Comparison of ENCODE assay signal across 12 cellular contexts in genomic region chr1:205920159-205920558, GRCh38. TPM values are rescaled to one million over a fixed set of nuclear protein-coding genes. Genes with fewer than 3 reads are reported as not detected.
DNase-seq lines count a peak whose midpoint lies in the region; ATAC-seq, FAIRE-seq and TF ChIP-seq lines count a peak whose summit lies in the region.
"Had no signal": no experiment of that assay in that cellular context is flagged by ENCODE, and none has a peak within 500 bp of the region (broad histone marks: within the 10 kb centered on the region; RNA-seq: fewer than 3 reads in every experiment).

No MANE protein-coding gene starts in this region.

- no peaks in the 10 kb centered on the region for H3K9me3 ChIP-seq in kidney (ENCODE audit: control insufficient read depth in 1 of 2, low read length in 2 of 2)
- H3K9me3 ChIP-seq in thoracic aorta = no peaks in the 10 kb centered on the region

- DNase-seq in DMS 273 (lab: John Stamatoyannopoulos, UW; ENCODE audit: unreplicated experiment) = peak; percentile 16
- DNase-seq in DMS 273 treated with DMSO at 0.1 percent for 48 hours (lab: John Stamatoyannopoulos, UW) = no peak
- DNase-seq in astrocyte of the hippocampus (ENCODE audit: low read depth, low spot score) = peak; percentile 65
- peak; percentile 56 for DNase-seq in kidney
- DNase-seq in thoracic aorta (ENCODE audit: low spot score) = peak; percentile 51
- no peak for DNase-seq in GM10266 (ENCODE audit: extremely low spot score)
- DNase-seq in activated CD4-positive, alpha-beta T cell treated with anti-CD3 and anti-CD28 coated beads, Interleukin-2, amount 50 U/mL, for 1 hour = no peak
- DNase-seq: PC-9; stimulated activated CD4-positive, alpha-beta T cell treated with anti-CD3 and anti-CD28 coated beads, Interleukin-12 subunit alpha, Interleukin-12 subunit beta, amount 100 ng/mL, for 4 hours had no signal

- H3K4me1 Mint-ChIP-seq in stimulated activated memory B cell treated with anti-CD40 and anti-IgM and Interleukin-4, amounts not matched to agents 10 μg/mL and 1 μg/mL and 100 μg/mL, for 72 hours = peaks cover 31% of the 10 kb centered on the region
- H3K4me1 Mint-ChIP-seq: activated naive CD4-positive, alpha-beta T cell treated with anti-CD3 and anti-CD28 coated beads, Interleukin-2, amount 50 U/mL, for 24 hours had no signal

- no peaks in the 10 kb centered on the region for H3K36me3 Mint-ChIP-seq in stimulated activated memory B cell treated with anti-CD40 and anti-IgM and Interleukin-4, amounts not matched to agents 10 μg/mL and 1 μg/mL and 100 μg/mL, for 72 hours
- H3K36me3 Mint-ChIP-seq: activated naive CD4-positive, alpha-beta T cell treated with anti-CD3 and anti-CD28 coated beads, Interleukin-2, amount 50 U/mL, for 24 hours had no signal

- H3K4me1 ChIP-seq in kidney (ENCODE audit: control insufficient read depth in 1 of 2, insufficient read depth in 1 of 2, low read depth in 1 of 2, low read length in 2 of 2) = peaks cover 8 to 12% of the 10 kb centered on the region in 2 donors
- peaks cover 30 to 59% of the 10 kb centered on the region in 2 donors for H3K4me1 ChIP-seq in thoracic aorta (ENCODE audit: control insufficient read depth in 1 of 2, low read depth in 2 of 2)

- no peak overlapping the region for H3K4me3 ChIP-seq in kidney (ENCODE audit: low read length in 2 of 2)
- H3K4me3 ChIP-seq in thoracic aorta = peak overlapping the region; percentile 30
- H3K4me3 ChIP-seq: PC-9 had no signal

- H3K27me3 Mint-ChIP-seq in stimulated activated memory B cell treated with anti-CD40 and anti-IgM and Interleukin-4, amounts not matched to agents 10 μg/mL and 1 μg/mL and 100 μg/mL, for 72 hours = peaks cover 18% of the 10 kb centered on the region

- peak; percentile 52 for ATAC-seq in thoracic aorta (ENCODE audit: insufficient number of reproducible peaks, low FRiP score, low read depth)
- ATAC-seq in stimulated activated memory B cell treated with anti-CD40 and anti-IgM and Interleukin-4, amounts not matched to agents 10 μg/mL and 1 μg/mL and 100 μg/mL, for 72 hours = no peak

- H3K27me3 ChIP-seq in thoracic aorta (replicated peaks; ENCODE audit: insufficient read depth) = no peaks in the 10 kb centered on the region

- no peaks in the 10 kb centered on the region for H3K36me3 ChIP-seq in kidney (ENCODE audit: control insufficient read depth in 1 of 2, insufficient read depth in 2 of 2, low read length in 2 of 2)
- H3K36me3 ChIP-seq in thoracic aorta = no peaks in the 10 kb centered on the region

- H3K9me3 Mint-ChIP-seq in stimulated activated memory B cell treated with anti-CD40 and anti-IgM and Interleukin-4, amounts not matched to agents 10 μg/mL and 1 μg/mL and 100 μg/mL, for 72 hours = no peaks in the 10 kb centered on the region
- H3K9me3 Mint-ChIP-seq: activated naive CD4-positive, alpha-beta T cell treated with anti-CD3 and anti-CD28 coated beads, Interleukin-2, amount 50 U/mL, for 24 hours had no signal

- FAIRE-seq in kidney (lab: Jason Lieb, UNC) = no peak

- no peak overlapping the region for H3K27ac Mint-ChIP-seq in stimulated activated memory B cell treated with anti-CD40 and anti-IgM and Interleukin-4, amounts not matched to agents 10 μg/mL and 1 μg/mL and 100 μg/mL, for 72 hours
- H3K27ac Mint-ChIP-seq: activated naive CD4-positive, alpha-beta T cell treated with anti-CD3 and anti-CD28 coated beads, Interleukin-2, amount 50 U/mL, for 24 hours had no signal

- no peak overlapping the region for H3K9ac ChIP-seq in kidney (ENCODE audit: low read length in 2 of 2)

- TF ChIP-seq CTCF in kidney (IDR thresholded peaks at IDR 0.05; ENCODE audit: borderline replicate concordance, extremely low read depth, insufficient read depth) (no peak), thoracic aorta (IDR thresholded peaks at IDR 0.05) (peak; percentile 7), GM10266 (IDR thresholded peaks at IDR 0.05; ENCODE audit: control insufficient read depth, insufficient read depth, low read depth, missing control alignments) (no peak)

- H3K4me3 Mint-ChIP-seq in stimulated activated memory B cell treated with anti-CD40 and anti-IgM and Interleukin-4, amounts not matched to agents 10 μg/mL and 1 μg/mL and 100 μg/mL, for 72 hours = no peak overlapping the region
- H3K4me3 Mint-ChIP-seq: activated naive CD4-positive, alpha-beta T cell treated with anti-CD3 and anti-CD28 coated beads, Interleukin-2, amount 50 U/mL, for 24 hours had no signal

- H3K27ac ChIP-seq in kidney (ENCODE audit: low read depth in 2 of 2, low read length in 2 of 2) = no peak overlapping the region
- H3K27ac ChIP-seq in thoracic aorta = peak overlapping the region; percentile 69 to 71
- H3K27ac ChIP-seq: 22Rv1, PC-9 had no signal

- intact Hi-C loops in kidney (cut with DNase I) = loop anchor here (10.0 kb wide), 1 partner anchor 195 kb away; the partner anchor contains the start of gene AVPR1B

RNA-seq across cellular contexts. Expression of gene SLC26A9, which starts 23.1 kb away (rescaled TPM):
- total RNA-seq in kidney = 0.69 TPM
- 5.9 TPM for polyA plus RNA-seq in kidney (ENCODE audit: insufficient read depth, low read depth, low replicate concordance)
- total RNA-seq in thoracic aorta = 1 to 10 TPM in 1 of 2 donors, not detected in 1; 1.1 TPM

Comparison
In these comparisons a context has a peak if more than half of its experiments do, and no peak if none do; other contexts are left out.
1. DNase-seq: peak in DMS 273 (single experiment), astrocyte of the hippocampus (single experiment), kidney (single experiment) and thoracic aorta (single experiment); none in DMS 273 treated with DMSO at 0.1 percent for 48 hours (single experiment), GM10266 (single experiment) and activated CD4-positive, alpha-beta T cell treated with anti-CD3 and anti-CD28 coated beads, Interleukin-2, amount 50 U/mL, for 1 hour (single experiment).
2. H3K27ac ChIP-seq: peak in thoracic aorta (2 of 2); none in kidney (0 of 2).